In the genomic region with DNA sequence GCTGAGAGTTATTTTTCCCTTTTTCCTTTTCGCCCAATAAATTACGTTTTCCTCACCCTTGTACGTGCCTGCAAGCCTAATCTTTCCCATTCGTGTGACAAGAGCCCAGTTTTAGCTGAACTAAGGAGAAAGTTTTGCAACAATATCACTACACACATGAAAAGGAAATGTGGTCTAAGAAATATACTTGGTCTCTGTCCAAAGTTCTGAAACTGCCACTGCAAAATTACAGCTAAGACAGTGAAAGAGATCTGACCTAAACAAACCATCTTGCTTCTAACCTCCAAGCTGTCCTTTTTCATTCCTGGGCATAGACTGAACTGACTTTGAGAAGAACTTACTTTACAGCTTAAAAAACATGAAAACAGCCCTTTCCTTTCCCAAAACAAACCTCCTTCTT, we compare ENCODE assay signal across 18 cellular contexts.
A peak's percentile ranks its signal among the peaks of the same experiment; 100 is the strongest.
DNase-seq lines count a peak whose midpoint lies in the region; ATAC-seq and TF ChIP-seq lines count a peak whose summit lies in the region.
"Had no signal": no experiment of that assay in that cellular context is flagged by ENCODE, and none has a peak within 500 bp of the region (broad histone marks: within the 10 kb centered on the region; RNA-seq: fewer than 3 reads in every experiment).

No MANE protein-coding gene starts in this region.

- BruUV-seq in HCT116 (replicated peaks; lab: Mats Ljungman, UMichigan): no TSS peak

- DNase-seq in AG10803 (ENCODE audit: low read depth) (peak; percentile 35), HCT116 (ENCODE audit: low read depth, low spot score) (no peak), adipocyte (ENCODE audit: low read depth) (peak; percentile 41), hepatocyte (ENCODE audit: low spot score) (peak; percentile 5), NCI-H1092 (lab: John Stamatoyannopoulos, UW) (no peak), amniotic stem cell (lab: John Stamatoyannopoulos, UW) (no peak)
- no peak for DNase-seq in CD8-positive, alpha-beta T cell
- no peak for DNase-seq in activated naive CD4-positive, alpha-beta T cell (lab: John Stamatoyannopoulos, UW)
- DNase-seq: DMS79 treated with DMSO at 0.1 percent for 48 hours, endodermal cell, KG1, naive B cell, NCI-H2029, T-helper 9 cell had no signal

- TF ChIP-seq RAD21 in HCT116 (IDR thresholded peaks at IDR 0.05; ENCODE audit: low read depth): no peak

- POLR2A ChIA-PET in HCT116 (lab: Charles Lee): no interaction called here
- POLR2A ChIA-PET in CD8-positive, alpha-beta T cell (lab: Charles Lee): interaction anchor here (1.2 kb wide), 1 partner anchor 14 kb away, joined by 3 read pairs; no protein-coding TSS in a partner anchor

- no peak overlapping the region for H3K9ac ChIP-seq in HCT116 (ENCODE audit: low read length)
- no peak overlapping the region for H3K9ac ChIP-seq in adipocyte (ENCODE audit: low read length)
- H3K9ac ChIP-seq: BLaER1 had no signal

- H3K4me3 Mint-ChIP-seq in CD8-positive, alpha-beta T cell: no peak overlapping the region
- H3K4me3 Mint-ChIP-seq: activated CD4-positive, alpha-beta memory T cell treated with anti-CD3 and anti-CD28 coated beads for 36 hours; endodermal cell; type B pancreatic cell had no signal

- CTCF ChIA-PET in HCT116 (lab: Charles Lee): no interaction called here
- CTCF ChIA-PET in CD8-positive, alpha-beta T cell (lab: Charles Lee): no interaction called here

- H3K36me3 Mint-ChIP-seq in CD8-positive, alpha-beta T cell: peaks cover 80% of the 10 kb centered on the region

- H3K9me2 ChIP-seq in HCT116 (ENCODE audit: insufficient read depth) (no peaks in the 10 kb centered on the region), hepatocyte (replicated peaks; ENCODE audit: insufficient read depth) (no peaks in the 10 kb centered on the region)

- no peak overlapping the region for H3K27ac Mint-ChIP-seq in CD8-positive, alpha-beta T cell
- H3K27ac Mint-ChIP-seq: activated CD4-positive, alpha-beta memory T cell treated with anti-CD3 and anti-CD28 coated beads for 36 hours; endodermal cell; naive B cell; type B pancreatic cell had no signal

- H3K27ac ChIP-seq in HCT116 (ENCODE audit: low read depth, low read length) (no peak overlapping the region), hepatocyte (no peak overlapping the region)
- H3K27ac ChIP-seq in CD8-positive, alpha-beta T cell (ENCODE audit: low read depth, low read length): no peak overlapping the region
- H3K27ac ChIP-seq: BLaER1 had no signal

- ATAC-seq in HCT116: no peak
- no peak for ATAC-seq in CD8-positive, alpha-beta T cell
- ATAC-seq: left lobe of liver had no signal

- H4K20me1 ChIP-seq in HCT116 (ENCODE audit: insufficient read depth) (no peaks in the 10 kb centered on the region), hepatocyte (ENCODE audit: insufficient read depth, poor library complexity, severe bottlenecking) (no peaks in the 10 kb centered on the region)

- TF ChIP-seq CTCF in AG10803 (conservative IDR thresholded peaks at IDR 0.05; ENCODE audit: low read length): no peak
- no peak for TF ChIP-seq CTCF in HCT116 (IDR thresholded peaks at IDR 0.05 in 2 of 3, conservative IDR thresholded peaks at IDR 0.05 in 1 of 3; ENCODE audit: borderline replicate concordance in 1 of 3, insufficient read depth in 1 of 3, low read depth in 2 of 3, low read length in 2 of 3)
- TF ChIP-seq CTCF in hepatocyte (IDR thresholded peaks at IDR 0.05; ENCODE audit: poor library complexity): no peak
- no peak for TF ChIP-seq CTCF in CD8-positive, alpha-beta T cell (IDR thresholded peaks at IDR 0.05)

- H3K4me3 ChIP-seq in AG10803 (ENCODE audit: low read length) (no peak overlapping the region), HCT116 (replicated peaks in 1 of 2; ENCODE audit: low read depth in 1 of 2, low read length in 2 of 2) (no peak overlapping the region), adipocyte (ENCODE audit: low read length) (no peak overlapping the region), hepatocyte (no peak overlapping the region)
- no peak overlapping the region for H3K4me3 ChIP-seq in CD8-positive, alpha-beta T cell (ENCODE audit: low read depth, low read length)
- H3K4me3 ChIP-seq: BLaER1 had no signal

- RAD21 ChIA-PET in HCT116 (lab: Charles Lee; ENCODE audit: low non-redundant PET in 1 of 2, low total read pairs in 2 of 2, uncharacterized antibody in 2 of 2, unreplicated experiment in 2 of 2): no interaction called here

- H3K9me3 ChIP-seq in HCT116 (ENCODE audit: control insufficient read depth in 1 of 2, insufficient read depth in 1 of 2, low read depth in 1 of 2, low read length in 2 of 2): no peaks in the 10 kb centered on the region
- H3K9me3 ChIP-seq in adipocyte (ENCODE audit: control insufficient read depth, low read length): peaks cover 26% of the 10 kb centered on the region
- peaks cover 26% of the 10 kb centered on the region for H3K9me3 ChIP-seq in hepatocyte (ENCODE audit: low read depth)
- H3K9me3 ChIP-seq in CD8-positive, alpha-beta T cell (ENCODE audit: low read length): peaks cover 4% of the 10 kb centered on the region
- H3K9me3 ChIP-seq: BLaER1 had no signal

- H3K27me3 ChIP-seq in HCT116 (ENCODE audit: insufficient read depth, low read length) (no peaks in the 10 kb centered on the region), adipocyte (replicated peaks; ENCODE audit: control insufficient read depth, insufficient read depth, low read length) (no peaks in the 10 kb centered on the region), hepatocyte (no peaks in the 10 kb centered on the region)
- H3K27me3 ChIP-seq in CD8-positive, alpha-beta T cell (ENCODE audit: insufficient read depth, low read length): no peaks in the 10 kb centered on the region
- H3K27me3 ChIP-seq: BLaER1 had no signal

- H3K4me2 ChIP-seq in HCT116 (ENCODE audit: low read length) (no peak overlapping the region), hepatocyte (no peak overlapping the region)
- H3K4me2 ChIP-seq: BLaER1 had no signal

- H2AFZ ChIP-seq in HCT116 (ENCODE audit: low read depth, low read length, poor library complexity, severe bottlenecking) (no peak overlapping the region), hepatocyte (no peak overlapping the region)

- no peaks in the 10 kb centered on the region for H3K4me1 Mint-ChIP-seq in CD8-positive, alpha-beta T cell (ENCODE audit: low read depth)
- H3K4me1 Mint-ChIP-seq: endodermal cell had no signal

- peaks cover 3% of the 10 kb centered on the region for H3K9me3 Mint-ChIP-seq in CD8-positive, alpha-beta T cell

- TF ChIP-seq POLR2A in HCT116 (IDR thresholded peaks at IDR 0.05; ENCODE audit: borderline replicate concordance, extremely low read depth, insufficient read depth, insufficient read length): no peak

- intact Hi-C loops in HCT116 (cut with micrococcal nuclease): no loop called here
- intact Hi-C loops in CD8-positive, alpha-beta T cell (cut with DNase I, micrococcal nuclease): no loop called here

- H3K4me1 ChIP-seq in HCT116 (ENCODE audit: control insufficient read depth in 1 of 2, insufficient read depth in 2 of 2, low read length in 2 of 2) (no peaks in the 10 kb centered on the region), adipocyte (ENCODE audit: control insufficient read depth, insufficient read depth, low read length) (peaks cover 19% of the 10 kb centered on the region), hepatocyte (ENCODE audit: insufficient read depth) (no peaks in the 10 kb centered on the region)
- H3K4me1 ChIP-seq in CD8-positive, alpha-beta T cell (ENCODE audit: insufficient read depth, low read length): no peaks in the 10 kb centered on the region
- H3K4me1 ChIP-seq: BLaER1 had no signal

- no peaks in the 10 kb centered on the region for H3K79me2 ChIP-seq in HCT116 (ENCODE audit: insufficient read depth, low read length)
- H3K79me2 ChIP-seq in hepatocyte: peaks cover 3% of the 10 kb centered on the region

- no peaks in the 10 kb centered on the region for H3K27me3 Mint-ChIP-seq in CD8-positive, alpha-beta T cell (ENCODE audit: low read depth)
- H3K27me3 Mint-ChIP-seq: activated CD4-positive, alpha-beta memory T cell treated with anti-CD3 and anti-CD28 coated beads for 36 hours; naive B cell; type B pancreatic cell had no signal

- H3K36me3 ChIP-seq in HCT116 (ENCODE audit: control insufficient read depth in 1 of 2, insufficient read depth in 2 of 2, low read length in 2 of 2): 0 out of 4 replicates have a peak, but pooled peaks cover 0 to 6% of the 10 kb centered on the region in 2 experiments
- peaks cover 45% of the 10 kb centered on the region for H3K36me3 ChIP-seq in adipocyte (ENCODE audit: control insufficient read depth, insufficient read depth, low read length, severe bottlenecking)
- H3K36me3 ChIP-seq in hepatocyte (replicated peaks; ENCODE audit: insufficient read depth, low read depth): no peaks in the 10 kb centered on the region
- peaks cover 5% of the 10 kb centered on the region for H3K36me3 ChIP-seq in CD8-positive, alpha-beta T cell (ENCODE audit: insufficient read depth, low read length)

- WGBS in hepatocyte (ENCODE audit: low lambda C conversion rate, missing lambda C conversion rate): 96% methylated on average over 4 of the region's 4 CpGs

TF ChIP-seq in HCT116, 20 proteins besides CTCF, POLR2A, EP300 and RAD21:
- TF ChIP-seq SRF (IDR thresholded peaks at IDR 0.05; ENCODE audit: low read depth): no peak
- TF ChIP-seq, protein P1, sequence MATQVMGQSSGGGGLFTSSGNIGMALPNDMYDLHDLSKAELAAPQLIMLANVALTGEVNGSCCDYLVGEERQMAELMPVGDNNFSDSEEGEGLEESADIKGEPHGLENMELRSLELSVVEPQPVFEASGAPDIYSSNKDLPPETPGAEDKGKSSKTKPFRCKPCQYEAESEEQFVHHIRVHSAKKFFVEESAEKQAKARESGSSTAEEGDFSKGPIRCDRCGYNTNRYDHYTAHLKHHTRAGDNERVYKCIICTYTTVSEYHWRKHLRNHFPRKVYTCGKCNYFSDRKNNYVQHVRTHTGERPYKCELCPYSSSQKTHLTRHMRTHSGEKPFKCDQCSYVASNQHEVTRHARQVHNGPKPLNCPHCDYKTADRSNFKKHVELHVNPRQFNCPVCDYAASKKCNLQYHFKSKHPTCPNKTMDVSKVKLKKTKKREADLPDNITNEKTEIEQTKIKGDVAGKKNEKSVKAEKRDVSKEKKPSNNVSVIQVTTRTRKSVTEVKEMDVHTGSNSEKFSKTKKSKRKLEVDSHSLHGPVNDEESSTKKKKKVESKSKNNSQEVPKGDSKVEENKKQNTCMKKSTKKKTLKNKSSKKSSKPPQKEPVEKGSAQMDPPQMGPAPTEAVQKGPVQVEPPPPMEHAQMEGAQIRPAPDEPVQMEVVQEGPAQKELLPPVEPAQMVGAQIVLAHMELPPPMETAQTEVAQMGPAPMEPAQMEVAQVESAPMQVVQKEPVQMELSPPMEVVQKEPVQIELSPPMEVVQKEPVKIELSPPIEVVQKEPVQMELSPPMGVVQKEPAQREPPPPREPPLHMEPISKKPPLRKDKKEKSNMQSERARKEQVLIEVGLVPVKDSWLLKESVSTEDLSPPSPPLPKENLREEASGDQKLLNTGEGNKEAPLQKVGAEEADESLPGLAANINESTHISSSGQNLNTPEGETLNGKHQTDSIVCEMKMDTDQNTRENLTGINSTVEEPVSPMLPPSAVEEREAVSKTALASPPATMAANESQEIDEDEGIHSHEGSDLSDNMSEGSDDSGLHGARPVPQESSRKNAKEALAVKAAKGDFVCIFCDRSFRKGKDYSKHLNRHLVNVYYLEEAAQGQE (IDR thresholded peaks at IDR 0.05; ENCODE audit: low read depth): peak; percentile 58
TF ChIP-seq in HCT116: peak in this region for 1.

Comparison
In these comparisons a context has a peak if more than half of its experiments do, and no peak if none do; other contexts are left out.
1. DNase-seq: peak in AG10803 (single experiment), adipocyte (single experiment) and hepatocyte (single experiment); none in HCT116 (single experiment), CD8-positive, alpha-beta T cell (0 of 7), NCI-H1092 (single experiment), amniotic stem cell (single experiment) and activated naive CD4-positive, alpha-beta T cell (0 of 4).